Comparison of ENCODE assay signal across 9 cellular contexts in genomic region chr5:72137826-72138409, GRCh38. TPM values are rescaled to one million over a fixed set of nuclear protein-coding genes. Genes with fewer than 3 reads are reported as not detected.
DNase-seq lines count a peak whose midpoint lies in the region; ATAC-seq and TF ChIP-seq lines count a peak whose summit lies in the region.
"Had no signal": no experiment of that assay in that cellular context is flagged by ENCODE, and none has a peak within 500 bp of the region (broad histone marks: within the 10 kb centered on the region; RNA-seq: fewer than 3 reads in every experiment).

No MANE protein-coding gene starts in this region.

- H3K9me3 ChIP-seq in adrenal gland (replicated peaks in 1 of 3), result no peaks in the 10 kb centered on the region
- H3K9me3 ChIP-seq in left lung, result no peaks in the 10 kb centered on the region
- H3K9me3 ChIP-seq: neutrophil had no signal

- TF ChIP-seq CTCF in AG09309 (IDR thresholded peaks at IDR 0.05; ENCODE audit: control insufficient read depth, insufficient read depth, low read depth, low read length, missing control alignments) (peak; percentile 36), adrenal gland (IDR thresholded peaks at IDR 0.05) (peak; percentile 19 to 69 (median 62)), left lung (IDR thresholded peaks at IDR 0.05) (peak; percentile 20 to 35)

- H3K36me3 ChIP-seq in adrenal gland (replicated peaks in 1 of 2) (no peaks in the 10 kb centered on the region), left lung (no peaks in the 10 kb centered on the region)
- H3K36me3 ChIP-seq: neutrophil had no signal

- H3K4me3 ChIP-seq in AG09309 (ENCODE audit: control insufficient read depth, low read depth, low read length) (no peak overlapping the region), adrenal gland (no peak overlapping the region), left lung (no peak overlapping the region)

- TF ChIP-seq POLR2A in adrenal gland (IDR thresholded peaks at IDR 0.05), result no peak

- peak overlapping the region in 1 of 5 donors; percentile 73 for H3K27ac ChIP-seq in adrenal gland
- no peak overlapping the region for H3K27ac ChIP-seq in left lung
- H3K27ac ChIP-seq: neutrophil had no signal

- H3K27me3 ChIP-seq in adrenal gland (no peaks in the 10 kb centered on the region), left lung (no peaks in the 10 kb centered on the region)

- peak; percentile 47 for ATAC-seq in left lung

- intact Hi-C loops in adrenal gland (cut with DNase I), result loop anchor here in 1 of 2 donors (10.0 kb wide), 1 partner anchor 167 kb away; no protein-coding TSS in a partner anchor
- intact Hi-C loops in left lung (cut with DNase I), result no loop called here

- DNase-seq in AG09309 (ENCODE audit: low read depth), result no peak
- peak; percentile 70 for DNase-seq in HCEC 1CT
- no peak for DNase-seq in adrenal gland
- DNase-seq in left lung, result no peak
- DNase-seq in SKM-1 treated with dmso at 0.1 percent for 144 hours (lab: John Stamatoyannopoulos, UW; ENCODE audit: unreplicated experiment), result no peak
- no peak for DNase-seq in stimulated activated naive CD4-positive, alpha-beta T cell treated with Interleukin-2 at 50 U/mL for 16 hours (lab: John Stamatoyannopoulos, UW)
- no peak for DNase-seq in NCI-H82 (lab: John Stamatoyannopoulos, UW)
- no peak for DNase-seq in DMS153 treated with DMSO at 0.1 percent for 48 hours (lab: John Stamatoyannopoulos, UW; ENCODE audit: unreplicated experiment)

- peaks cover 31 to 47% of the 10 kb centered on the region in 2 donors for H3K4me1 ChIP-seq in adrenal gland (replicated peaks in 1 of 2)
- H3K4me1 ChIP-seq in left lung, result no peaks in the 10 kb centered on the region

- WGBS in adrenal gland, 4 donors, result 32 to 53% (median 41%) methylated on average over 2 of the region's 2 CpGs

RNA-seq across cellular contexts. Expression of gene MAP1B, which starts 30.6 kb away (rescaled TPM):
- total RNA-seq in adrenal gland, result 100 to 1,000 TPM in 3 of 8 donors, 10 to 100 TPM in 5; 51.2 to 258 (median 97.3) TPM
- polyA plus RNA-seq in adrenal gland, result 10 to 100 TPM; 11.5 to 29.4 (median 29.3) TPM
- total RNA-seq in left lung, result 10 to 100 TPM; 53.0 to 62.6 TPM
